ENCODE assay signal across 33 cellular contexts in genomic region chrX:136523770-136524169, GRCh38. TPM values are rescaled to one million over a fixed set of nuclear protein-coding genes. Genes with fewer than 3 reads are reported as not detected.
"Had no signal": no experiment of that assay in that cellular context is flagged by ENCODE, and none has a peak within 500 bp of the region (broad histone marks: within the 10 kb centered on the region; RNA-seq: fewer than 3 reads in every experiment).

No MANE protein-coding gene starts in this region.

- H3K36me3 Mint-ChIP-seq: mesothelial cell of epicardium; natural killer cell treated with Interleukin-12 subunit alpha and Interleukin-12 subunit beta and Interleukin-15 and Interleukin-18, amount 100 ng/mL, for 72 hours; stimulated activated memory B cell treated with anti-CD40 and anti-IgM and Interleukin-4, amounts not matched to agents 10 μg/mL and 1 μg/mL and 100 μg/mL, for 72 hours had no signal

- FAIRE-seq: urothelium cell line had no signal

- H3K4me1 Mint-ChIP-seq: mesothelial cell of epicardium; stimulated activated memory B cell treated with anti-CD40 and anti-IgM and Interleukin-4, amounts not matched to agents 10 μg/mL and 1 μg/mL and 100 μg/mL, for 72 hours had no signal

- H3K4me3 Mint-ChIP-seq: mesothelial cell of epicardium; naive thymus-derived CD4-positive, alpha-beta T cell; natural killer cell treated with Interleukin-12 subunit alpha and Interleukin-12 subunit beta and Interleukin-15 and Interleukin-18, amount 100 ng/mL, for 72 hours; stimulated activated memory B cell treated with anti-CD40 and anti-IgM and Interleukin-4, amounts not matched to agents 10 μg/mL and 1 μg/mL and 100 μg/mL, for 72 hours had no signal

- H3K9me3 Mint-ChIP-seq: natural killer cell treated with Interleukin-12 subunit alpha and Interleukin-12 subunit beta and Interleukin-15 and Interleukin-18, amount 100 ng/mL, for 72 hours; stimulated activated memory B cell treated with anti-CD40 and anti-IgM and Interleukin-4, amounts not matched to agents 10 μg/mL and 1 μg/mL and 100 μg/mL, for 72 hours had no signal

- H3K27ac ChIP-seq: left ventricle myocardium inferior, ovary, right atrium auricular region, right lobe of liver, stomach, suprapubic skin, thoracic aorta, tibial artery, upper lobe of right lung had no signal

- DNase-seq: hippocampal formation; kidney; left ventricle myocardium inferior; mesendoderm; naive thymus-derived CD4-positive, alpha-beta T cell; ovary; right lobe of liver; stimulated activated CD4-positive, alpha-beta T cell treated with anti-CD3 and anti-CD28 coated beads, Interleukin-1b, Interleukin-23, amount 100 ng/mL, for 48 hours; stimulated activated CD4-positive, alpha-beta T cell treated with anti-CD3 and anti-CD28 coated beads, Interleukin-2, amount 100 ng/mL, for 48 hours; stimulated activated CD4-positive, alpha-beta T cell treated with anti-CD3 and anti-CD28 coated beads, Interleukin-4, amount 100 ng/mL, for 4 hours; stimulated activated CD8-positive, alpha-beta memory T cell treated with anti-CD3 and anti-CD28 coated beads, Interleukin-4, amount 100 ng/mL, for 48 hours; stimulated activated naive CD8-positive, alpha-beta T cell treated with anti-CD3 and anti-CD28 coated beads, Interleukin-15, Interleukin-2, amounts not matched to agents 100 U/mL and 50 U/mL, for 24 hours; stomach; tibial artery; trophoblast cell; upper lobe of right lung had no signal

- H3K27me3 Mint-ChIP-seq: progenitor cell of endocrine pancreas; stimulated activated memory B cell treated with anti-CD40 and anti-IgM and Interleukin-4, amounts not matched to agents 10 μg/mL and 1 μg/mL and 100 μg/mL, for 72 hours had no signal

- H3K27ac Mint-ChIP-seq: mesothelial cell of epicardium; natural killer cell treated with Interleukin-12 subunit alpha and Interleukin-12 subunit beta and Interleukin-15 and Interleukin-18, amount 100 ng/mL, for 72 hours; progenitor cell of endocrine pancreas; stimulated activated memory B cell treated with anti-CD40 and anti-IgM and Interleukin-4, amounts not matched to agents 10 μg/mL and 1 μg/mL and 100 μg/mL, for 72 hours had no signal

- ATAC-seq: naive thymus-derived CD4-positive, alpha-beta T cell; natural killer cell treated with Interleukin-12 subunit alpha and Interleukin-12 subunit beta and Interleukin-15 and Interleukin-18, amount 100 ng/mL, for 72 hours; right lobe of liver; stimulated activated memory B cell treated with anti-CD40 and anti-IgM and Interleukin-4, amounts not matched to agents 10 μg/mL and 1 μg/mL and 100 μg/mL, for 72 hours; stimulated activated naive CD8-positive, alpha-beta T cell treated with anti-CD3 and anti-CD28 coated beads, Interleukin-15, Interleukin-2, amounts not matched to agents 100 U/mL and 50 U/mL, for 24 hours; upper lobe of right lung had no signal

RNA-seq across cellular contexts. Expression of gene VGLL1, which starts 8.2 kb away (rescaled TPM):
- total RNA-seq: left ventricle myocardium inferior; mononuclear cell; myocyte; naive thymus-derived CD4-positive, alpha-beta T cell; natural killer cell treated with Interleukin-12 subunit alpha and Interleukin-12 subunit beta and Interleukin-15 and Interleukin-18, amount 100 ng/mL, for 72 hours; omental fat pad; pulmonary artery endothelial cell; renal cortical epithelial cell; right atrium auricular region; right lobe of liver; skeletal muscle tissue; suprapubic skin; thoracic aorta had no signal

RNA-seq across cellular contexts. Expression of gene BRS3, which starts 36.0 kb away (rescaled TPM):
- total RNA-seq: kidney; left ventricle myocardium inferior; lower leg skin; lung; mesothelial cell of epicardium; mononuclear cell; myocyte; naive thymus-derived CD4-positive, alpha-beta T cell; natural killer cell treated with Interleukin-12 subunit alpha and Interleukin-12 subunit beta and Interleukin-15 and Interleukin-18, amount 100 ng/mL, for 72 hours; omental fat pad; pulmonary artery endothelial cell; right atrium auricular region; right lobe of liver; skeletal muscle tissue; smooth muscle cell; stomach; suprapubic skin; thoracic aorta; upper lobe of right lung had no signal
